Comparison of ENCODE assay signal across 20 cellular contexts in the genomic region with DNA sequence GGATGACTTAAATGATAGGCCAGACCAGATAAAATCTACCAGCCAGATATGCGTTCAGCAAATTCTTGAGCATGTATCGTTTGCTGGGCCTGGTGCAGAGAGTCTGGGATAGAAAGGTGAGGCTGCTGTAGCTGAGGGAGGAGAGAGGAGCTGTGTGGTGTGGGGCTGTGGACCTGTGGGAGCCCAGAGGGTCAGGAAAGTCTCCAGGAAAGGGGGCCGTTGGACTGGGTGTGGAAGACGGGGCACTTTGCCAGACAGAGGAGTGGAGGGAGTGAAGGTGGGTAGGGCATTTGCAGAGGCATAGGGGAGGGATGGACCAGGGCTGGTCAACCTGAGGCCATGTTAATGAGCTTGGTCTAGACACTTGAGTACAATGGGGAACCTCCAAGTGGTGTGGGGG.
DNase-seq lines count a peak whose midpoint lies in the region; ATAC-seq and TF ChIP-seq lines count a peak whose summit lies in the region.
"Had no signal": no experiment of that assay in that cellular context is flagged by ENCODE, and none has a peak within 500 bp of the region (broad histone marks: within the 10 kb centered on the region; RNA-seq: fewer than 3 reads in every experiment).

No MANE protein-coding gene starts in this region.

- DNase-seq in activated CD4-positive, CD25-positive, alpha-beta regulatory T cell treated with anti-CD3 and anti-CD28 coated beads, Interleukin-2, amount 50 U/mL, for 72 hours = peak; percentile 9
- no peak for DNase-seq in activated CD4-positive, CD25-positive, alpha-beta regulatory T cell (lab: John Stamatoyannopoulos, UW)
- DNase-seq in GM13976 (ENCODE audit: low spot score) = peak; percentile 4
- DNase-seq in ecto neural progenitor cell (ENCODE audit: low spot score) = peak; percentile 44
- DNase-seq in retina = peak; percentile 22
- DNase-seq in GM20000 (ENCODE audit: low spot score) = no peak
- DNase-seq in NCI-H1694 (lab: John Stamatoyannopoulos, UW) = no peak
- DNase-seq: activated B cell treated with CpG ODN at 0.5 μM for 24 hours; activated naive CD4-positive, alpha-beta T cell treated with Interleukin-2 at 50 U/mL for 16 hours; effector memory CD8-positive, alpha-beta T cell; EL; glutamatergic neuron; midbrain; NCI-H2081 treated with DMSO at 0.1 percent for 48 hours; NCI-H446 treated with DMSO at 0.1 percent for 48 hours; stimulated activated CD4-positive, alpha-beta T cell treated with anti-CD3 and anti-CD28 coated beads, Interleukin-4, amount 100 ng/mL, for 4 hours; T-helper 9 cell had no signal

- ATAC-seq in HG02759 (IDR thresholded peaks at IDR 0.05; ENCODE audit: unreplicated experiment) = no peak
- ATAC-seq: effector memory CD8-positive, alpha-beta T cell; HCT116; psoas muscle had no signal

- in situ Hi-C loops in GM13976 (cut with MboI; ENCODE audit: low sequenced_read_pairs, unreplicated experiment) = no loop called here

- TF ChIP-seq CTCF in GM13976 (IDR thresholded peaks at IDR 0.05; ENCODE audit: borderline replicate concordance, control extremely low read depth, extremely low read depth, insufficient read depth, missing control alignments) = no peak
- no peak for TF ChIP-seq CTCF in GM20000 (IDR thresholded peaks at IDR 0.05; ENCODE audit: extremely low read depth, missing control alignments)

Comparison
In these comparisons a context has a peak if more than half of its experiments do, and no peak if none do; other contexts are left out.
1. DNase-seq: peak in activated CD4-positive, CD25-positive, alpha-beta regulatory T cell treated with anti-CD3 and anti-CD28 coated beads, Interleukin-2, amount 50 U/mL, for 72 hours (single experiment), GM13976 (single experiment), ecto neural progenitor cell (single experiment) and retina (single experiment); none in activated CD4-positive, CD25-positive, alpha-beta regulatory T cell (0 of 4), GM20000 (single experiment) and NCI-H1694 (single experiment).